8 cellular contexts compared by ENCODE assay signal in the genomic region with DNA sequence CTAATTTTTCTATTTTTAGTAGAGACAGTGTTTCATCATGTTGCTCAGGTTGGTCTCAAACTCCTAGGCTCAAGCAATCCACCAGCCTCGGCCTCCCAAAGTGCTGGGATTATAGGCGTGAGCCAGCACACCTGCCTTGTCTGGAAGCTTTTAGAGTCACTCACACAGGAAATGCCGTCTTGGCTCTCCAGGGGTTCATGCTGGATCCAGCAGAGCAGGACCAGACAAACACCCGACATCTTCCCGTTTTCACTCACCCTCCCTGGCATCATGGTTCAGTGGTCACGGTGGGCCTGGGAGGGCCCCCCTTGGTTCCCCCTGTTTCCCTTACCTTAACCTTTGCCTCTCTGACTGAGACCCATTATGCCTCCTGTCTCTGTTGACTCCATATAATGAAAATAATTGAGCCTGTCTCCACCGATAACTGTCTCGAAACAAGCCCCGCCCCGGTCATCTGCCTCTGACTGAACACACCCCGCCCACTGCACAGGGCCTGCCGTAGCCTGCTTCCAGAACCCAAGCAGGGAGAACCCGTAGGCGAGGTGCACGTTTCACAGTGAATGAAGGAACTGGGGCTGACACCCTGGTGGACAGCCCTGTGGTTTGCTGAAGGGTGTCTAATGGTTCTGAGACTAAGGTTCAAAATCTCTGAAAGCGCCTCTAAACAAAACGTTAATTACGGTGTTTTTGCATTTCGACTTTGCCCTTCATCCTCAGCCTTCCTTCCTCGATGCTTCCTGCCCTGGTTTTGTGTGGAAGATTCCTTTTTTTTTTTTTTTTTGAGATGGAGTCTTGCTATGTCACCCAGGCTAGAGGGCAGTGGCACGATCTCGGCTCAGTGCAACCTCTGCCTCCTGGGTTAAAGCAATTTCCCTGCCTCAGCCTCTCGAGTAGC. TPM values are rescaled to one million over a fixed set of nuclear protein-coding genes. Genes with fewer than 3 reads are reported as not detected.
DNase-seq lines count a peak whose midpoint lies in the region; ATAC-seq, FAIRE-seq and TF ChIP-seq lines count a peak whose summit lies in the region.

No MANE protein-coding gene starts in this region.

- H3K9me2 ChIP-seq in OCI-LY7 (ENCODE audit: insufficient read depth, low read length): no peaks in the 10 kb centered on the region

- H3K4me1 Mint-ChIP-seq in nephron progenitor cell: peaks cover 81% of the 10 kb centered on the region
- peaks cover 11% of the 10 kb centered on the region for H3K4me1 Mint-ChIP-seq in activated CD8-positive, alpha-beta T cell treated with anti-CD3 and anti-CD28 coated beads, Interleukin-2, amount 10 ng/mL, durations not matched to agents 7 days and 5 days (ENCODE audit: low read depth)

- RAD21 ChIA-PET in GM12878 (lab: Charles Lee; ENCODE audit: unreplicated experiment): no interaction called here

- intact Hi-C loops in GM12878 (cut with micrococcal nuclease; ENCODE audit: unreplicated experiment) (no loop called here), OCI-LY7 (cut with micrococcal nuclease; ENCODE audit: unreplicated experiment) (no loop called here)

- peak overlapping the region; percentile 48; the same call in 1 of the 2 replicates for H3K4me2 ChIP-seq in GM12878 (ENCODE audit: control insufficient read depth, insufficient read depth)
- no peak overlapping the region for H3K4me2 ChIP-seq in OCI-LY7 (ENCODE audit: low read length)

- SMC1A ChIA-PET in GM12878 (lab: Charles Lee; ENCODE audit: uncharacterized antibody, unreplicated experiment): no interaction called here

- H3K27me3 ChIP-seq in GM12878 (replicated peaks in 1 of 2; ENCODE audit: control insufficient read depth in 2 of 2, insufficient read depth in 2 of 2, low read length in 1 of 2): no peaks in the 10 kb centered on the region

- H3K36me3 Mint-ChIP-seq in nephron progenitor cell (ENCODE audit: low read depth): peaks cover 4% of the 10 kb centered on the region
- no peaks in the 10 kb centered on the region for H3K36me3 Mint-ChIP-seq in activated CD8-positive, alpha-beta T cell treated with anti-CD3 and anti-CD28 coated beads, Interleukin-2, amount 10 ng/mL, durations not matched to agents 7 days and 5 days (ENCODE audit: low read depth)

- H3K4me3 ChIP-seq in GM12878 (no peak overlapping the region), OCI-LY7 (ENCODE audit: low read depth, low read length, poor library complexity, severe bottlenecking) (no peak overlapping the region)

- DNase-seq in GM12878 (ENCODE audit: low read depth, low spot score) (no peak), nephron progenitor cell (peak; percentile 56), HT-29 (ENCODE audit: low spot score) (no peak), OCI-LY7 (ENCODE audit: low spot score) (no peak), middle frontal gyrus (ENCODE audit: extremely low spot score, low spot score) (no peak)
- DNase-seq in activated CD8-positive, alpha-beta T cell treated with anti-CD3 and anti-CD28 coated beads, Interleukin-2, amount 10 ng/mL, durations not matched to agents 7 days and 5 days: no peak

- H3K9ac ChIP-seq in GM12878 (ENCODE audit: control insufficient read depth, insufficient read depth, low read length): no peak overlapping the region

- 26% methylated on average over 21 of the region's 23 CpGs for WGBS in GM12878 (ENCODE audit: insufficient coverage, insufficient replicate concordance, low lambda C conversion rate, missing lambda C conversion rate)

- in situ Hi-C loops in GM12878 (cut with MboI): no loop called here

- ATAC-seq in GM18907 (IDR thresholded peaks at IDR 0.05; ENCODE audit: unreplicated experiment) (peak; percentile 59), HG03378 (IDR thresholded peaks at IDR 0.05; ENCODE audit: unreplicated experiment) (peak; percentile 60), GM12878 (peak; percentile 81)
- no peak for ATAC-seq in activated CD8-positive, alpha-beta T cell treated with anti-CD3 and anti-CD28 coated beads, Interleukin-2, amount 10 ng/mL, durations not matched to agents 7 days and 5 days

- BruUV-seq in GM12878 (replicated peaks; lab: Mats Ljungman, UMichigan): no TSS peak
- no TSS peak for BruUV-seq in OCI-LY7 (replicated peaks; lab: Mats Ljungman, UMichigan)

- no peaks in the 10 kb centered on the region for H3K79me2 ChIP-seq in GM12878 (ENCODE audit: control insufficient read depth, insufficient read depth, low read length)
- H3K79me2 ChIP-seq in OCI-LY7 (ENCODE audit: insufficient read depth, low read depth, low read length): no peaks in the 10 kb centered on the region

- H3K4me1 ChIP-seq in GM12878 (ENCODE audit: control insufficient read depth, insufficient read depth, low read length): no peaks in the 10 kb centered on the region; the same call in 1 of the 2 replicates
- no peaks in the 10 kb centered on the region for H3K4me1 ChIP-seq in OCI-LY7 (ENCODE audit: insufficient read depth, low read length, poor library complexity, severe bottlenecking)

- no peak for TF ChIP-seq EP300 in GM12878 (IDR thresholded peaks at IDR 0.05; ENCODE audit: borderline replicate concordance in 1 of 2, control insufficient read depth in 1 of 2, low read depth in 2 of 2, low read length in 2 of 2)

- H3K4me3 Mint-ChIP-seq in nephron progenitor cell: no peak overlapping the region
- H3K4me3 Mint-ChIP-seq in activated CD8-positive, alpha-beta T cell treated with anti-CD3 and anti-CD28 coated beads, Interleukin-2, amount 10 ng/mL, durations not matched to agents 7 days and 5 days: no peak overlapping the region

- H2AFZ ChIP-seq in GM12878 (ENCODE audit: control insufficient read depth, low read depth, low read length): peak overlapping the region; percentile 72
- no peak overlapping the region for H2AFZ ChIP-seq in OCI-LY7 (ENCODE audit: low read length)

- POLR2A ChIA-PET in GM12878 (lab: Charles Lee): interaction anchor here (0.7 kb wide), 1 partner anchor 395 kb away, joined by 3 read pairs; no protein-coding TSS in a partner anchor
- POLR2A ChIA-PET in OCI-LY7 (lab: Charles Lee): interaction anchor here (0.5 to 0.6 kb wide), 2 partner anchors 58 to 65 kb away, joined by 5 to 9 read pairs; no protein-coding TSS in a partner anchor
- POLR2A ChIA-PET in activated CD8-positive, alpha-beta T cell treated with anti-CD3 and anti-CD28 coated beads, Interleukin-2, amount 10 ng/mL, durations not matched to agents 7 days and 5 days (lab: Charles Lee): no interaction called here

- TF ChIP-seq CTCF in GM12878 (IDR thresholded peaks at IDR 0.05 in 2 of 3, conservative IDR thresholded peaks at IDR 0.05 in 1 of 3; ENCODE audit: control insufficient read depth in 2 of 3, extremely low read depth in 1 of 3, insufficient read depth in 1 of 3, low read depth in 3 of 3, low read length in 3 of 3) (no peak), nephron progenitor cell (IDR thresholded peaks at IDR 0.05) (no peak), OCI-LY7 (conservative IDR thresholded peaks at IDR 0.05; ENCODE audit: low read length) (no peak)

- no peak for TF ChIP-seq RAD21 in GM12878 (IDR thresholded peaks at IDR 0.05; ENCODE audit: insufficient read depth, low read depth, low read length)

- H3K27ac ChIP-seq in GM12878 (ENCODE audit: control insufficient read depth, insufficient read depth) (no peak overlapping the region), OCI-LY7 (ENCODE audit: low read depth, low read length, poor library complexity, severe bottlenecking) (no peak overlapping the region)

- CTCF ChIA-PET in GM12878 (lab: Yijun Ruan, JAX): interaction anchor here (0.8 kb wide), 1 partner anchor 39 kb away, joined by 4 read pairs; a partner anchor contains a TSS
- CTCF ChIA-PET in OCI-LY7 (lab: Charles Lee; ENCODE audit: unreplicated experiment): no interaction called here
- CTCF ChIA-PET in activated CD8-positive, alpha-beta T cell treated with anti-CD3 and anti-CD28 coated beads, Interleukin-2, amount 10 ng/mL, durations not matched to agents 7 days and 5 days (lab: Charles Lee): no interaction called here

- H3K36me3 ChIP-seq in GM12878 (ENCODE audit: control insufficient read depth in 2 of 2, insufficient read depth in 2 of 2, low read length in 1 of 2) (no peaks in the 10 kb centered on the region), OCI-LY7 (ENCODE audit: insufficient read depth, low read length) (no peaks in the 10 kb centered on the region)

- H3K9me3 ChIP-seq in GM12878 (replicated peaks; ENCODE audit: control insufficient read depth, insufficient read depth, low read length): no peaks in the 10 kb centered on the region
- H3K9me3 ChIP-seq in OCI-LY7 (ENCODE audit: low read length): no peaks in the 10 kb centered on the region

- no peak for TF ChIP-seq POLR2A in GM12878 (IDR thresholded peaks at IDR 0.05; ENCODE audit: low read depth, low read length)

- peaks cover 10% of the 10 kb centered on the region for H3K27me3 Mint-ChIP-seq in nephron progenitor cell (ENCODE audit: low read depth, poor library complexity)
- peaks cover 11% of the 10 kb centered on the region for H3K27me3 Mint-ChIP-seq in activated CD8-positive, alpha-beta T cell treated with anti-CD3 and anti-CD28 coated beads, Interleukin-2, amount 10 ng/mL, durations not matched to agents 7 days and 5 days (ENCODE audit: low read depth)

- H3K27ac Mint-ChIP-seq in nephron progenitor cell: peak overlapping the region; percentile 96
- no peak overlapping the region for H3K27ac Mint-ChIP-seq in activated CD8-positive, alpha-beta T cell treated with anti-CD3 and anti-CD28 coated beads, Interleukin-2, amount 10 ng/mL, durations not matched to agents 7 days and 5 days

- H3K9me3 Mint-ChIP-seq in nephron progenitor cell: no peaks in the 10 kb centered on the region
- no peaks in the 10 kb centered on the region for H3K9me3 Mint-ChIP-seq in activated CD8-positive, alpha-beta T cell treated with anti-CD3 and anti-CD28 coated beads, Interleukin-2, amount 10 ng/mL, durations not matched to agents 7 days and 5 days (ENCODE audit: insufficient read depth)

- H4K20me1 ChIP-seq in GM12878 (ENCODE audit: control insufficient read depth, insufficient read depth) (no peaks in the 10 kb centered on the region), OCI-LY7 (ENCODE audit: insufficient read depth, low read length) (no peaks in the 10 kb centered on the region; the same call in 1 of the 2 replicates)

- no peak for FAIRE-seq in GM12878 (lab: Jason Lieb, UNC)

RNA-seq across cellular contexts. Expression of a gene that starts 39.7 kb away (rescaled TPM):
- 3.0 and 5.1 TPM in 2 replicates for total RNA-seq in GM12878 (2013; cell fraction: nucleolus; rRNA removed)
- total RNA-seq in GM12878 (2014; rRNA removed) (0.11 and 0.27 TPM in 2 replicates), GM12878 (2014; rRNA removed; fragmentation: Illumina TruSeq; extraction: Trizol) (0.05 and 0.18 TPM in 2 replicates), GM12878 (2021) (0.35 and 0.41 TPM in 2 replicates), OCI-LY7 (2022) (not detected in 2 replicates)
- 0.10 TPM for polyA plus RNA-seq in GM12878 (2011; ENCODE audit: low read depth)
- polyA plus RNA-seq in GM12878 (2011; rRNA removed) (0.71 and 1.4 TPM in 2 replicates), GM12878 (2014; fragmentation: Illumina TruSeq; extraction: Trizol) (0.10 TPM in 1 of 2 replicates, not detected in the other), GM12878 (2014; fragmentation: Nextera tagmentation; extraction: Ambion mirVana) (under 1 TPM in 1 of 2 experiments, not detected in 1; 0.04 TPM), GM12878 (2014; rRNA removed) (0.11 and 0.44 TPM in 2 replicates), GM12878 (2016; fragmentation: Nextera tagmentation; extraction: Ambion mirVana) (under 1 TPM; 0.04 to 0.27 TPM)
- 1.4 and 2.1 TPM in 2 replicates for polyA plus RNA-seq in GM12878 (2011; cell fraction: cytosol; rRNA removed)
- 6.4 and 8.1 TPM in 2 replicates for polyA plus RNA-seq in GM12878 (2011; cell fraction: nucleus; rRNA removed)
- 0.08 and 0.31 TPM in 2 replicates for polyA plus RNA-seq in GM12878 (2012)
- 3.7 and 7.2 TPM in 2 replicates for polyA minus RNA-seq in GM12878 (2011; rRNA and poly(A)+ RNA removed)
- polyA minus RNA-seq in GM12878 (2011; cell fraction: cytosol; rRNA and poly(A)+ RNA removed): 1.7 and 2.0 TPM in 2 replicates
- 11.0 and 18.7 TPM in 2 replicates for polyA minus RNA-seq in GM12878 (2011; cell fraction: nucleus; rRNA and poly(A)+ RNA removed)
- total RNA-seq in HT-29 (2014; rRNA removed; shearing (Covaris generic)): 35.6 and 46.8 TPM in 2 replicates
- not detected in 2 replicates for total RNA-seq in OCI-LY7 (2014; rRNA removed; shearing (Covaris generic))
- 1 to 10 TPM in 1 of 2 experiments, under 1 TPM in 1; 0.79 to 1.5 TPM for total RNA-seq in activated CD8-positive, alpha-beta T cell treated with anti-CD3 and anti-CD28 coated beads, Interleukin-2, amount 10 ng/mL, durations not matched to agents 7 days and 5 days
